In the genomic region with DNA sequence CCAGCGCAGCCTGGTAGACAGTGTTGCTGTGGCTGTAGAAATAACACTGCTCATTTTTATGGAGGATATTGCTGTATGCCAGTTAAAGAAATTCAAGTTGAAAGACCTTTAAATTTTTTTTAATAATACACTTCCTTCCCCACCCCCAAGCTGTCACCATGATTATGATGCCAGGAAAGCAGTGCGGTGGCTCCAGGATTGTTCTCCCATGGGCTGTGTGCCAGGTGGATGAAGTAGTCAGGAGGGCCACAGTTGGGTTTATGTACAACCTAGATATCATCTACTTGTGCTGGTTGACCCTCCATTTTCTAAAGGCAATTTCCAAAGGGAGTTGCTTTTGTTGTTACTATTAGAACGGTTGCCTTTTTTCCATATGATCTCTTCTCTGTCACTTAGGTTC, we compare ENCODE assay signal across 16 cellular contexts.
A peak's percentile ranks its signal among the peaks of the same experiment; 100 is the strongest.
DNase-seq lines count a peak whose midpoint lies in the region; ATAC-seq and TF ChIP-seq lines count a peak whose summit lies in the region.
"Had no signal": no experiment of that assay in that cellular context is flagged by ENCODE, and none has a peak within 500 bp of the region (broad histone marks: within the 10 kb centered on the region; RNA-seq: fewer than 3 reads in every experiment).

No MANE protein-coding gene starts in this region.

- H3K4ac ChIP-seq in mesendoderm (ENCODE audit: low read depth, low read length), result no peak overlapping the region

- no CpG with 5 or more reads among the region's 3 CpGs for WGBS in mesendoderm (ENCODE audit: extremely low coverage, insufficient coverage, low lambda C conversion rate)

- peaks cover 52% of the 10 kb centered on the region for H3K4me1 ChIP-seq in BE2C
- H3K4me1 ChIP-seq in mesendoderm (ENCODE audit: control insufficient read depth, low read depth, low read length), result peaks cover 4% of the 10 kb centered on the region

- peaks cover 11% of the 10 kb centered on the region for H3K36me3 Mint-ChIP-seq in T-cell
- peaks cover 6% of the 10 kb centered on the region for H3K36me3 Mint-ChIP-seq in activated naive CD8-positive, alpha-beta T cell treated with anti-CD3 and anti-CD28 coated beads for 36 hours

- no peaks in the 10 kb centered on the region for H3K36me3 ChIP-seq in BE2C
- no peaks in the 10 kb centered on the region for H3K36me3 ChIP-seq in mesendoderm (ENCODE audit: control insufficient read depth, insufficient read depth, low read length)
- H3K36me3 ChIP-seq: SJCRH30 had no signal

- H2BK5ac ChIP-seq in mesendoderm (ENCODE audit: low read length), result no peak overlapping the region

- H3K27me3 ChIP-seq in BE2C (no peaks in the 10 kb centered on the region), mesendoderm (ENCODE audit: insufficient read depth, low read length, poor library complexity) (no peaks in the 10 kb centered on the region)
- H3K27me3 ChIP-seq: SJCRH30, stomach had no signal

- DNase-seq in BE2C, result peak; percentile 40
- peak; percentile 71 for DNase-seq in DMS153 treated with DMSO at 0.1 percent for 48 hours (lab: John Stamatoyannopoulos, UW; ENCODE audit: unreplicated experiment)
- no peak for DNase-seq in T-cell
- DNase-seq in mesendoderm, result no peak
- DNase-seq in GM13977 (ENCODE audit: low spot score), result no peak
- DNase-seq in posterior cingulate gyrus, result no peak
- no peak for DNase-seq in activated naive CD8-positive, alpha-beta T cell treated with anti-CD3 and anti-CD28 coated beads for 36 hours
- DNase-seq: activated CD4-positive, CD25-positive, alpha-beta regulatory T cell; aorta; CD8-positive, alpha-beta memory T cell; effector CD4-positive, alpha-beta T cell; foreskin fibroblast; HFFc6; naive thymus-derived CD4-positive, alpha-beta T cell; SJCRH30; stomach had no signal

- no peak overlapping the region for H4K8ac ChIP-seq in mesendoderm (ENCODE audit: low read depth, low read length)

- no peaks in the 10 kb centered on the region for H3K9me3 ChIP-seq in BE2C
- H3K9me3 ChIP-seq: stomach had no signal

- in situ Hi-C loops in GM13977 (cut with MboI; ENCODE audit: low pct_unique_long_range_greater_than_20kb, low sequenced_read_pairs, unreplicated experiment), result no loop called here

- H4K5ac ChIP-seq in mesendoderm (ENCODE audit: low read length), result no peak overlapping the region

- H3K27ac ChIP-seq in mesendoderm (ENCODE audit: low read depth, low read length), result no peak overlapping the region
- H3K27ac ChIP-seq: SJCRH30, stomach had no signal

- POLR2A ChIA-PET in T-cell (lab: Charles Lee), result interaction anchor here (0.6 to 0.7 kb wide), 3 partner anchors 12 to 118 kb away, joined by 3 to 10 read pairs (median 4); no protein-coding TSS in a partner anchor

- no peak overlapping the region for H3K4me3 ChIP-seq in BE2C (ENCODE audit: low read depth, low read length)
- H3K4me3 ChIP-seq in mesendoderm (ENCODE audit: low read length), result no peak overlapping the region
- H3K4me3 ChIP-seq: SJCRH30, stomach had no signal

- ATAC-seq in T-cell (replicated peaks in 1 of 4), result no peak
- ATAC-seq: naive thymus-derived CD4-positive, alpha-beta T cell had no signal

- peaks cover 14% of the 10 kb centered on the region for H3K79me2 ChIP-seq in mesendoderm (ENCODE audit: control insufficient read depth, insufficient read depth, low read length)

- H2AK5ac ChIP-seq in mesendoderm (ENCODE audit: low read length), result no peak overlapping the region

- no peak overlapping the region for H2BK120ac ChIP-seq in mesendoderm (ENCODE audit: low read depth, low read length)

- no peaks in the 10 kb centered on the region for H3K9me3 Mint-ChIP-seq in T-cell
- peaks cover 3% of the 10 kb centered on the region for H3K9me3 Mint-ChIP-seq in activated naive CD8-positive, alpha-beta T cell treated with anti-CD3 and anti-CD28 coated beads for 36 hours
- H3K9me3 Mint-ChIP-seq: CD8-positive, alpha-beta memory T cell; HFFc6; naive thymus-derived CD4-positive, alpha-beta T cell had no signal

- no peaks in the 10 kb centered on the region for H3K27me3 Mint-ChIP-seq in T-cell
- no peaks in the 10 kb centered on the region for H3K27me3 Mint-ChIP-seq in activated naive CD8-positive, alpha-beta T cell treated with anti-CD3 and anti-CD28 coated beads for 36 hours
- H3K27me3 Mint-ChIP-seq: CD8-positive, alpha-beta memory T cell; naive thymus-derived CD4-positive, alpha-beta T cell had no signal

- intact Hi-C loops in posterior cingulate gyrus (cut with DNase I), result loop anchor here (10.0 kb wide), 1 partner anchor 67 kb away; no protein-coding TSS in a partner anchor

- H3K56ac ChIP-seq in mesendoderm (ENCODE audit: low read length), result no peak overlapping the region

- no peak overlapping the region for H3K9ac ChIP-seq in mesendoderm (ENCODE audit: low read length)

- no peak overlapping the region for H3K4me3 Mint-ChIP-seq in T-cell
- H3K4me3 Mint-ChIP-seq in activated naive CD8-positive, alpha-beta T cell treated with anti-CD3 and anti-CD28 coated beads for 36 hours, result no peak overlapping the region
- H3K4me3 Mint-ChIP-seq: HFFc6 had no signal

- H2BK15ac ChIP-seq in mesendoderm (replicated peaks; ENCODE audit: low read depth), result no peak overlapping the region

- TF ChIP-seq CTCF in BE2C (IDR thresholded peaks at IDR 0.05; ENCODE audit: low read depth, low read length) (no peak), GM13977 (IDR thresholded peaks at IDR 0.05; ENCODE audit: extremely low read depth, insufficient read depth, missing control alignments) (no peak)

- H3K4me2 ChIP-seq in mesendoderm (ENCODE audit: low read length), result no peak overlapping the region

- CTCF ChIA-PET in T-cell (lab: Charles Lee), result no interaction called here

- H3K4me1 Mint-ChIP-seq in T-cell, result peaks cover 37 to 55% (median 51%) of the 10 kb centered on the region in 3 donors
- peaks cover 36% of the 10 kb centered on the region for H3K4me1 Mint-ChIP-seq in activated naive CD8-positive, alpha-beta T cell treated with anti-CD3 and anti-CD28 coated beads for 36 hours

- peaks cover 9% of the 10 kb centered on the region for H3K79me1 ChIP-seq in mesendoderm (ENCODE audit: low read length)

- no peak overlapping the region for H3K23ac ChIP-seq in mesendoderm (ENCODE audit: low read length)

- H3K27ac Mint-ChIP-seq in T-cell, result peak overlapping the region; percentile 13 to 18
- H3K27ac Mint-ChIP-seq in activated naive CD8-positive, alpha-beta T cell treated with anti-CD3 and anti-CD28 coated beads for 36 hours, result no peak overlapping the region
- H3K27ac Mint-ChIP-seq: HFFc6 had no signal

- H3K18ac ChIP-seq in mesendoderm (ENCODE audit: low read length), result peak overlapping the region; percentile 51

Comparison
In these comparisons a context has a peak if more than half of its experiments do, and no peak if none do; other contexts are left out.
1. DNase-seq: peak in BE2C (single experiment) and DMS153 treated with DMSO at 0.1 percent for 48 hours (single experiment); none in T-cell (0 of 34), mesendoderm (single experiment), GM13977 (single experiment), posterior cingulate gyrus (0 of 10) and activated naive CD8-positive, alpha-beta T cell treated with anti-CD3 and anti-CD28 coated beads for 36 hours (single experiment).